ENCODE assay signal across 8 cellular contexts in genomic region chr17:2071421-2072281, GRCh38. TPM values are rescaled to one million over a fixed set of nuclear protein-coding genes. Genes with fewer than 3 reads are reported as not detected.
A peak's percentile ranks its signal among the peaks of the same experiment; 100 is the strongest.
DNase-seq lines count a peak whose midpoint lies in the region; ATAC-seq and TF ChIP-seq lines count a peak whose summit lies in the region.

No MANE protein-coding gene starts in this region.

- no peaks in the 10 kb centered on the region for H3K27me3 Mint-ChIP-seq in nephron (ENCODE audit: low read depth)

- CTCF ChIA-PET in BJ (lab: Yijun Ruan, JAX) = interaction anchor here (0.6 to 2.6 kb wide), 14 partner anchors 10 to 358 kb away, joined by 3 to 21 read pairs (median 3); no protein-coding TSS in a partner anchor

- peaks cover 3% of the 10 kb centered on the region for H3K36me3 ChIP-seq in BJ (ENCODE audit: control insufficient read depth, insufficient read depth, low read length)

- TF ChIP-seq CTCF in BJ (IDR thresholded peaks at IDR 0.05; ENCODE audit: insufficient read depth, low read depth, low read length) (0 out of 2 replicates have a peak, but pooled peaks have one; percentile 3), NB4 (IDR thresholded peaks at IDR 0.05; ENCODE audit: low read depth, low read length) (no peak), epithelial cell of esophagus (IDR thresholded peaks at IDR 0.05; ENCODE audit: insufficient read depth, low read depth, low read length, missing control alignments) (no peak), nephron (IDR thresholded peaks at IDR 0.05; ENCODE audit: unreplicated experiment in 3 of 3) (no peak)

- H3K9me3 Mint-ChIP-seq in nephron = no peaks in the 10 kb centered on the region

- no peak for DNase-seq in BJ (ENCODE audit: low read depth)
- peak; percentile 54 for DNase-seq in NB4 (ENCODE audit: low read depth)
- peak; percentile 37 for DNase-seq in epithelial cell of esophagus (ENCODE audit: low read depth)
- DNase-seq in T1000 (lab: John Stamatoyannopoulos, UW) = no peak
- no peak for DNase-seq in Ammon's horn (ENCODE audit: low spot score)

- no peak overlapping the region for H3K4me3 Mint-ChIP-seq in nephron

- no peak for ATAC-seq in GM18517 (IDR thresholded peaks at IDR 0.05; ENCODE audit: unreplicated experiment)
- no peak for ATAC-seq in GM18858 (IDR thresholded peaks at IDR 0.05; ENCODE audit: unreplicated experiment)

- H3K27ac Mint-ChIP-seq in nephron = peak overlapping the region; percentile 92 to 93 (median 93)

- H3K4me3 ChIP-seq in BJ (ENCODE audit: low read depth, low read length) (no peak overlapping the region), NB4 (ENCODE audit: low read depth, low read length) (no peak overlapping the region), epithelial cell of esophagus (ENCODE audit: low read length) (no peak overlapping the region)

- peaks cover 78% of the 10 kb centered on the region for H3K4me1 Mint-ChIP-seq in nephron

- peaks cover 42% of the 10 kb centered on the region for H3K36me3 Mint-ChIP-seq in nephron (ENCODE audit: low read depth)

- POLR2A ChIA-PET in BJ (lab: Charles Lee) = interaction anchor here (0.7 kb wide), 1 partner anchor 101 kb away, joined by 4 read pairs; no protein-coding TSS in a partner anchor

- H3K27me3 ChIP-seq in BJ (ENCODE audit: control insufficient read depth, insufficient read depth, low read length) = no peaks in the 10 kb centered on the region

- TF ChIP-seq POLR2A in NB4 (IDR thresholded peaks at IDR 0.05; ENCODE audit: extremely low read depth, insufficient read length) = no peak

RNA-seq across cellular contexts. Expression of gene HIC1, which starts 16.7 kb away (rescaled TPM):
- polyA plus RNA-seq in BJ (2011; rRNA removed) = 14.8 and 15.1 TPM in 2 replicates
- polyA minus RNA-seq in BJ (2011; rRNA and poly(A)+ RNA removed) = 10.3 and 11.1 TPM in 2 replicates

RNA-seq across cellular contexts. Expression of gene OVCA2, which starts 29.8 kb away (rescaled TPM):
- polyA plus RNA-seq in BJ (2011; rRNA removed) = 42.0 and 56.7 TPM in 2 replicates
- 12.0 and 19.1 TPM in 2 replicates for polyA minus RNA-seq in BJ (2011; rRNA and poly(A)+ RNA removed)

RNA-seq across cellular contexts. Expression of gene DPH1, which starts 41.7 kb away (rescaled TPM):
- 36.1 and 54.6 TPM in 2 replicates for polyA plus RNA-seq in BJ (2011; rRNA removed)
- 41.5 and 59.5 TPM in 2 replicates for polyA minus RNA-seq in BJ (2011; rRNA and poly(A)+ RNA removed)

RNA-seq across cellular contexts. Expression of gene RTN4RL1, which starts 46.5 kb away (rescaled TPM):
- 0.16 and 0.32 TPM in 2 replicates for polyA plus RNA-seq in BJ (2011; rRNA removed)
- polyA minus RNA-seq in BJ (2011; rRNA and poly(A)+ RNA removed) = 0.05 TPM in 2 replicates

Comparison
In these comparisons a context has a peak if more than half of its experiments do, and no peak if none do; other contexts are left out.
1. DNase-seq: peak in NB4 (single experiment) and epithelial cell of esophagus (single experiment); none in BJ (single experiment), T1000 (single experiment) and Ammon's horn (single experiment).